ENCODE assay signal across 8 cellular contexts in genomic region chr1:234772345-234773147, GRCh38.
A peak's percentile ranks its signal among the peaks of the same experiment; 100 is the strongest.
DNase-seq lines count a peak whose midpoint lies in the region; ATAC-seq, FAIRE-seq and TF ChIP-seq lines count a peak whose summit lies in the region.

No MANE protein-coding gene starts in this region.

- H3K27me3 Mint-ChIP-seq in T-helper 2 cell treated with Interferon-gamma antibody and Interleukin-4, amounts not matched to agents 5 μg/mL and 100 μg/mL, for 36 hours (ENCODE audit: low read depth): no peaks in the 10 kb centered on the region
- H3K27me3 Mint-ChIP-seq in astrocyte (ENCODE audit: low read depth, unreplicated experiment) (peaks cover 2% of the 10 kb centered on the region), immature natural killer cell (ENCODE audit: low read depth in 3 of 3) (peaks cover 9% of the 10 kb centered on the region in 3 donors)

- no peak overlapping the region; the same call in 1 of the 2 replicates for H3K4me3 ChIP-seq in HUES6 (ENCODE audit: low read depth, low read length)
- peak overlapping the region; percentile 20 for H3K4me3 ChIP-seq in astrocyte (ENCODE audit: insufficient read depth, low read depth, low read length)

- peaks cover 55% of the 10 kb centered on the region for H3K4me1 Mint-ChIP-seq in T-helper 2 cell treated with Interferon-gamma antibody and Interleukin-4, amounts not matched to agents 5 μg/mL and 100 μg/mL, for 36 hours (ENCODE audit: low read depth)
- peaks cover 38% of the 10 kb centered on the region for H3K4me1 Mint-ChIP-seq in astrocyte (ENCODE audit: low read depth, unreplicated experiment)
- H3K4me1 Mint-ChIP-seq in immature natural killer cell: peaks cover 32 to 46% of the 10 kb centered on the region in 2 donors

- peak overlapping the region; percentile 94 for H3K27ac Mint-ChIP-seq in T-helper 2 cell treated with Interferon-gamma antibody and Interleukin-4, amounts not matched to agents 5 μg/mL and 100 μg/mL, for 36 hours
- H3K27ac Mint-ChIP-seq in astrocyte (ENCODE audit: unreplicated experiment) (peak overlapping the region; percentile 89), immature natural killer cell (peak overlapping the region; percentile 96 to 99 (median 98))

- peak overlapping the region; percentile 69 for H3K4me3 Mint-ChIP-seq in T-helper 2 cell treated with Interferon-gamma antibody and Interleukin-4, amounts not matched to agents 5 μg/mL and 100 μg/mL, for 36 hours
- H3K4me3 Mint-ChIP-seq in astrocyte (ENCODE audit: unreplicated experiment) (no peak overlapping the region), immature natural killer cell (peak overlapping the region; percentile 78 to 87 (median 83))

- H3K36me3 Mint-ChIP-seq in T-helper 2 cell treated with Interferon-gamma antibody and Interleukin-4, amounts not matched to agents 5 μg/mL and 100 μg/mL, for 36 hours (ENCODE audit: low read depth): peaks cover 2% of the 10 kb centered on the region
- H3K36me3 Mint-ChIP-seq in astrocyte (ENCODE audit: low read depth, unreplicated experiment): peaks cover 4% of the 10 kb centered on the region
- peaks cover 0 to 3% (median 0%) of the 10 kb centered on the region in 3 donors for H3K36me3 Mint-ChIP-seq in immature natural killer cell

- TF ChIP-seq CTCF in astrocyte (IDR thresholded peaks at IDR 0.05; ENCODE audit: insufficient read depth, low read depth, low read length): no peak

- H3K27me3 ChIP-seq in HUES6 (ENCODE audit: control insufficient read depth, insufficient read depth, low read length): peaks cover 7% of the 10 kb centered on the region; the same call in 1 of the 2 replicates
- peaks cover 10% of the 10 kb centered on the region for H3K27me3 ChIP-seq in astrocyte (ENCODE audit: insufficient read depth, low read length)

- H3K9ac ChIP-seq in HUES6 (ENCODE audit: low read length) (peak overlapping the region; percentile 51), astrocyte (ENCODE audit: low read length) (peak overlapping the region; percentile 82)

- ATAC-seq in GM21576 (IDR thresholded peaks at IDR 0.05; ENCODE audit: unreplicated experiment): peak; percentile 88

- H3K27ac ChIP-seq in HUES6 (ENCODE audit: low read depth, low read length): peak overlapping the region; percentile 45; the same call in 1 of the 2 replicates
- peak overlapping the region; percentile 94 for H3K27ac ChIP-seq in astrocyte (ENCODE audit: low read depth, low read length)

- no peaks in the 10 kb centered on the region for H4K20me1 ChIP-seq in astrocyte (ENCODE audit: insufficient read depth, low read length)

- peaks cover 30% of the 10 kb centered on the region for H3K4me1 ChIP-seq in HUES6 (ENCODE audit: control insufficient read depth, insufficient read depth, low read length)
- H3K4me1 ChIP-seq in astrocyte (ENCODE audit: insufficient read depth, low read length): peaks cover 28% of the 10 kb centered on the region

- no peaks in the 10 kb centered on the region for H3K36me3 ChIP-seq in HUES6 (ENCODE audit: control insufficient read depth, insufficient read depth, low read length)
- no peaks in the 10 kb centered on the region for H3K36me3 ChIP-seq in astrocyte (ENCODE audit: insufficient read depth, low read length)

- DNase-seq in Daoy (ENCODE audit: low read depth) (peak; percentile 99), astrocyte (ENCODE audit: low read depth) (peak; percentile 99), immature natural killer cell (peak; percentile 86 to 88 (median 87)), DMS79 (lab: John Stamatoyannopoulos, UW) (no peak)
- peak; percentile 92 for DNase-seq in T-helper 2 cell treated with Interferon-gamma antibody and Interleukin-4, amounts not matched to agents 5 μg/mL and 100 μg/mL, for 36 hours (ENCODE audit: low spot score)
- DNase-seq in stimulated activated CD4-positive, alpha-beta T cell treated with anti-CD3 and anti-CD28 coated beads, Interleukin-1b, Interleukin-23, amount 100 ng/mL, for 1 hour (ENCODE audit: low read depth in 2 of 2): peak; percentile 44 to 68

- H3K4me2 ChIP-seq in astrocyte (ENCODE audit: low read length): peak overlapping the region; percentile 59

- H3K9me3 ChIP-seq in HUES6 (ENCODE audit: control insufficient read depth, insufficient read depth, low read depth, low read length) (peaks cover 20% of the 10 kb centered on the region; the same call in 1 of the 2 replicates), astrocyte (ENCODE audit: insufficient read depth, low read depth, low read length) (peaks cover 8% of the 10 kb centered on the region)

- peaks cover 4% of the 10 kb centered on the region for H3K9me3 Mint-ChIP-seq in T-helper 2 cell treated with Interferon-gamma antibody and Interleukin-4, amounts not matched to agents 5 μg/mL and 100 μg/mL, for 36 hours
- peaks cover 6% of the 10 kb centered on the region for H3K9me3 Mint-ChIP-seq in astrocyte (ENCODE audit: unreplicated experiment)
- no peaks in the 10 kb centered on the region for H3K9me3 Mint-ChIP-seq in immature natural killer cell

- no peak for FAIRE-seq in astrocyte (lab: Jason Lieb, UNC)

- no peak overlapping the region for H2AFZ ChIP-seq in astrocyte (ENCODE audit: low read depth, low read length)

- no peaks in the 10 kb centered on the region for H3K79me2 ChIP-seq in astrocyte (ENCODE audit: insufficient read depth, low read length)
